ENCODE assay signal across 36 cellular contexts in genomic region chr6:114403858-114404257, GRCh38.
"Had no signal": no experiment of that assay in that cellular context is flagged by ENCODE, and none has a peak within 500 bp of the region (broad histone marks: within the 10 kb centered on the region; RNA-seq: fewer than 3 reads in every experiment).

No MANE protein-coding gene starts in this region.

- H3K4me3 ChIP-seq: ascending aorta had no signal

- ATAC-seq: activated CD4-positive, alpha-beta T cell treated with anti-CD3 and anti-CD28 coated beads for 36 hours; activated CD4-positive, CD25-positive, alpha-beta regulatory T cell treated with anti-CD3 and anti-CD28 coated beads, Interleukin-2, amount 50 U/mL, for 24 hours; activated CD8-positive, alpha-beta memory T cell treated with anti-CD3 and anti-CD28 coated beads, Interleukin-2, amount 10 ng/mL, durations not matched to agents 7 days and 5 days; activated CD8-positive, alpha-beta T cell treated with anti-CD3 and anti-CD28 coated beads, Interleukin-2, amount 10 ng/mL, durations not matched to agents 7 days and 5 days; activated naive CD8-positive, alpha-beta T cell treated with anti-CD3 and anti-CD28 coated beads, Interleukin-2, amount 50 U/mL, for 24 hours had no signal

- H3K4me1 ChIP-seq: ascending aorta had no signal

- H3K27ac ChIP-seq: ascending aorta, VCaP had no signal

- H3K27ac Mint-ChIP-seq: activated CD4-positive, alpha-beta memory T cell treated with anti-CD3 and anti-CD28 coated beads, Interleukin-2, amount 10 ng/mL, durations not matched to agents 7 days and 5 days; activated CD4-positive, alpha-beta T cell treated with anti-CD3 and anti-CD28 coated beads for 36 hours; activated CD4-positive, alpha-beta T cell treated with anti-CD3 and anti-CD28 coated beads, Interleukin-2, amount 10 ng/mL, durations not matched to agents 7 days and 5 days; activated CD8-positive, alpha-beta memory T cell treated with anti-CD3 and anti-CD28 coated beads, Interleukin-2, amount 10 ng/mL, durations not matched to agents 7 days and 5 days; activated CD8-positive, alpha-beta T cell treated with anti-CD3 and anti-CD28 coated beads, Interleukin-2, amount 10 ng/mL, durations not matched to agents 7 days and 5 days; activated naive CD4-positive, alpha-beta T cell treated with anti-CD3 and anti-CD28 coated beads, Interleukin-2, amount 10 ng/mL, durations not matched to agents 7 days and 5 days; activated naive CD4-positive, alpha-beta T cell treated with anti-CD3 and anti-CD28 coated beads, Interleukin-2, amount 50 U/mL, for 24 hours; activated naive CD8-positive, alpha-beta T cell; activated naive CD8-positive, alpha-beta T cell treated with anti-CD3 and anti-CD28 coated beads, Interleukin-2, amount 10 ng/mL, durations not matched to agents 7 days and 5 days; activated naive CD8-positive, alpha-beta T cell treated with anti-CD3 and anti-CD28 coated beads, Interleukin-2, amount 50 U/mL, for 24 hours; activated T-cell treated with anti-CD3 and anti-CD28 coated beads, Interleukin-2, amount 50 U/mL, for 24 hours; activated T-helper 2 cell treated with anti-CD3 and anti-CD28 coated beads, Interferon-gamma antibody, Interleukin-2, Interleukin-4, amounts not matched to agents 10 μg/mL and 5 μg/mL and 100 μg/mL, durations not matched to agents 14 hours and 24 hours and 36 hours; brain; T-helper 1 cell treated with Interleukin-12 subunit alpha and Interleukin-12 subunit beta and Interleukin-4 antibody, amounts not matched to agents 30 μg/mL and 1 μg/mL, for 36 hours; T-helper 2 cell treated with Interferon-gamma antibody and Interleukin-4, amounts not matched to agents 5 μg/mL and 100 μg/mL, for 36 hours had no signal

- H3K27me3 ChIP-seq: ascending aorta had no signal

- H3K27me3 Mint-ChIP-seq: activated CD4-positive, alpha-beta memory T cell treated with anti-CD3 and anti-CD28 coated beads, Interleukin-2, amount 10 ng/mL, durations not matched to agents 7 days and 5 days; activated CD4-positive, alpha-beta T cell treated with anti-CD3 and anti-CD28 coated beads for 36 hours; activated CD4-positive, alpha-beta T cell treated with anti-CD3 and anti-CD28 coated beads, Interleukin-2, amount 10 ng/mL, durations not matched to agents 7 days and 5 days; activated CD8-positive, alpha-beta memory T cell treated with anti-CD3 and anti-CD28 coated beads, Interleukin-2, amount 10 ng/mL, durations not matched to agents 7 days and 5 days; activated naive CD4-positive, alpha-beta T cell treated with anti-CD3 and anti-CD28 coated beads, Interleukin-2, amount 10 ng/mL, durations not matched to agents 7 days and 5 days; activated naive CD4-positive, alpha-beta T cell treated with anti-CD3 and anti-CD28 coated beads, Interleukin-2, amount 50 U/mL, for 24 hours; activated naive CD8-positive, alpha-beta T cell; activated naive CD8-positive, alpha-beta T cell treated with anti-CD3 and anti-CD28 coated beads, Interleukin-2, amount 10 ng/mL, durations not matched to agents 7 days and 5 days; activated naive CD8-positive, alpha-beta T cell treated with anti-CD3 and anti-CD28 coated beads, Interleukin-2, amount 50 U/mL, for 24 hours; activated T-cell treated with anti-CD3 and anti-CD28 coated beads, Interleukin-2, amount 50 U/mL, for 24 hours; brain; central memory CD8-positive, alpha-beta T cell had no signal

- H3K9me3 Mint-ChIP-seq: activated CD4-positive, alpha-beta memory T cell treated with anti-CD3 and anti-CD28 coated beads, Interleukin-2, amount 10 ng/mL, durations not matched to agents 7 days and 5 days; activated CD4-positive, alpha-beta T cell treated with anti-CD3 and anti-CD28 coated beads, Interleukin-2, amount 10 ng/mL, durations not matched to agents 7 days and 5 days; activated naive CD4-positive, alpha-beta T cell treated with anti-CD3 and anti-CD28 coated beads, Interleukin-2, amount 10 ng/mL, durations not matched to agents 7 days and 5 days; activated naive CD4-positive, alpha-beta T cell treated with anti-CD3 and anti-CD28 coated beads, Interleukin-2, amount 50 U/mL, for 24 hours; activated naive CD8-positive, alpha-beta T cell treated with anti-CD3 and anti-CD28 coated beads, Interleukin-2, amount 10 ng/mL, durations not matched to agents 7 days and 5 days; activated naive CD8-positive, alpha-beta T cell treated with anti-CD3 and anti-CD28 coated beads, Interleukin-2, amount 50 U/mL, for 24 hours; activated T-cell treated with anti-CD3 and anti-CD28 coated beads, Interleukin-2, amount 50 U/mL, for 24 hours; activated T-helper 2 cell treated with anti-CD3 and anti-CD28 coated beads, Interferon-gamma antibody, Interleukin-2, Interleukin-4, amounts not matched to agents 10 μg/mL and 5 μg/mL and 100 μg/mL, durations not matched to agents 14 hours and 24 hours and 36 hours; brain; T-helper 1 cell treated with Interleukin-12 subunit alpha and Interleukin-12 subunit beta and Interleukin-4 antibody, amounts not matched to agents 30 μg/mL and 1 μg/mL, for 36 hours; T-helper 2 cell treated with Interferon-gamma antibody and Interleukin-4, amounts not matched to agents 5 μg/mL and 100 μg/mL, for 36 hours had no signal

- H3K36me3 ChIP-seq: ascending aorta had no signal

- H3K4me3 Mint-ChIP-seq: activated CD4-positive, alpha-beta memory T cell treated with anti-CD3 and anti-CD28 coated beads, Interleukin-2, amount 10 ng/mL, durations not matched to agents 7 days and 5 days; activated CD4-positive, alpha-beta T cell treated with anti-CD3 and anti-CD28 coated beads for 36 hours; activated CD4-positive, alpha-beta T cell treated with anti-CD3 and anti-CD28 coated beads, Interleukin-2, amount 10 ng/mL, durations not matched to agents 7 days and 5 days; activated CD8-positive, alpha-beta memory T cell treated with anti-CD3 and anti-CD28 coated beads, Interleukin-2, amount 10 ng/mL, durations not matched to agents 7 days and 5 days; activated CD8-positive, alpha-beta T cell treated with anti-CD3 and anti-CD28 coated beads, Interleukin-2, amount 10 ng/mL, durations not matched to agents 7 days and 5 days; activated naive CD4-positive, alpha-beta T cell treated with anti-CD3 and anti-CD28 coated beads, Interleukin-2, amount 10 ng/mL, durations not matched to agents 7 days and 5 days; activated naive CD4-positive, alpha-beta T cell treated with anti-CD3 and anti-CD28 coated beads, Interleukin-2, amount 50 U/mL, for 24 hours; activated naive CD8-positive, alpha-beta T cell; activated naive CD8-positive, alpha-beta T cell treated with anti-CD3 and anti-CD28 coated beads, Interleukin-2, amount 10 ng/mL, durations not matched to agents 7 days and 5 days; activated naive CD8-positive, alpha-beta T cell treated with anti-CD3 and anti-CD28 coated beads, Interleukin-2, amount 50 U/mL, for 24 hours; activated T-cell treated with anti-CD3 and anti-CD28 coated beads, Interleukin-2, amount 50 U/mL, for 24 hours; brain; central memory CD8-positive, alpha-beta T cell; T-helper 1 cell treated with Interleukin-12 subunit alpha and Interleukin-12 subunit beta and Interleukin-4 antibody, amounts not matched to agents 30 μg/mL and 1 μg/mL, for 36 hours; T-helper 2 cell treated with Interferon-gamma antibody and Interleukin-4, amounts not matched to agents 5 μg/mL and 100 μg/mL, for 36 hours had no signal

- H3K9me3 ChIP-seq: ascending aorta had no signal

- H3K4me1 Mint-ChIP-seq: activated CD4-positive, alpha-beta memory T cell treated with anti-CD3 and anti-CD28 coated beads, Interleukin-2, amount 10 ng/mL, durations not matched to agents 7 days and 5 days; activated CD4-positive, alpha-beta T cell treated with anti-CD3 and anti-CD28 coated beads for 36 hours; activated CD4-positive, alpha-beta T cell treated with anti-CD3 and anti-CD28 coated beads, Interleukin-2, amount 10 ng/mL, durations not matched to agents 7 days and 5 days; activated CD8-positive, alpha-beta memory T cell treated with anti-CD3 and anti-CD28 coated beads, Interleukin-2, amount 10 ng/mL, durations not matched to agents 7 days and 5 days; activated naive CD4-positive, alpha-beta T cell treated with anti-CD3 and anti-CD28 coated beads, Interleukin-2, amount 10 ng/mL, durations not matched to agents 7 days and 5 days; activated naive CD4-positive, alpha-beta T cell treated with anti-CD3 and anti-CD28 coated beads, Interleukin-2, amount 50 U/mL, for 24 hours; activated naive CD8-positive, alpha-beta T cell treated with anti-CD3 and anti-CD28 coated beads, Interleukin-2, amount 10 ng/mL, durations not matched to agents 7 days and 5 days; activated naive CD8-positive, alpha-beta T cell treated with anti-CD3 and anti-CD28 coated beads, Interleukin-2, amount 50 U/mL, for 24 hours; central memory CD8-positive, alpha-beta T cell had no signal

- DNase-seq: activated CD4-positive, alpha-beta memory T cell treated with anti-CD3 and anti-CD28 coated beads, Interleukin-2, amount 10 ng/mL, durations not matched to agents 7 days and 5 days; activated CD4-positive, alpha-beta T cell treated with anti-CD3 and anti-CD28 coated beads for 1 hour; activated CD4-positive, alpha-beta T cell treated with anti-CD3 and anti-CD28 coated beads for 36 hours; activated CD4-positive, alpha-beta T cell treated with anti-CD3 and anti-CD28 coated beads for 48 hours; activated CD4-positive, alpha-beta T cell treated with anti-CD3 and anti-CD28 coated beads, Interleukin-2, amount 10 ng/mL, durations not matched to agents 7 days and 5 days; activated CD4-positive, alpha-beta T cell treated with anti-CD3 and anti-CD28 coated beads, Interleukin-2, amount 50 U/mL, for 48 hours; activated CD4-positive, CD25-positive, alpha-beta regulatory T cell; activated CD8-positive, alpha-beta memory T cell treated with anti-CD3 and anti-CD28 coated beads for 24 hours; activated CD8-positive, alpha-beta memory T cell treated with anti-CD3 and anti-CD28 coated beads, Interleukin-2, amount 10 ng/mL, durations not matched to agents 7 days and 5 days; activated CD8-positive, alpha-beta memory T cell treated with anti-CD3 and anti-CD28 coated beads, Interleukin-2, amount 50 U/mL, for 48 hours; activated CD8-positive, alpha-beta T cell treated with anti-CD3 and anti-CD28 coated beads, Interleukin-2, amount 10 ng/mL, durations not matched to agents 7 days and 5 days; activated effector memory CD4-positive, alpha-beta T cell treated with Interleukin-2 at 50 U/mL for 16 hours; activated gamma-delta T cell; activated naive CD4-positive, alpha-beta T cell treated with anti-CD3 and anti-CD28 coated beads, Interleukin-2, amount 10 ng/mL, durations not matched to agents 7 days and 5 days; activated naive CD4-positive, alpha-beta T cell treated with Interleukin-2 at 50 U/mL for 16 hours; activated naive CD8-positive, alpha-beta T cell treated with anti-CD3 and anti-CD28 coated beads, Interleukin-2, amount 10 ng/mL, durations not matched to agents 7 days and 5 days; activated naive CD8-positive, alpha-beta T cell treated with anti-CD3 and anti-CD28 coated beads, Interleukin-2, amount 50 U/mL, for 24 hours; activated T-cell treated with anti-CD3 and anti-CD28 coated beads, Interleukin-2, amount 50 U/mL, for 24 hours; activated T-cell treated with anti-CD3 and anti-CD28 coated beads, Interleukin-2, amount 50 U/mL, for 48 hours; amygdala; anterior cingulate cortex; caudate nucleus; cerebellar nuclear complex; T-helper 1 cell; T-helper 2 cell; T-helper 9 cell had no signal

- H3K36me3 Mint-ChIP-seq: activated CD8-positive, alpha-beta memory T cell treated with anti-CD3 and anti-CD28 coated beads, Interleukin-2, amount 10 ng/mL, durations not matched to agents 7 days and 5 days; activated naive CD4-positive, alpha-beta T cell treated with anti-CD3 and anti-CD28 coated beads, Interleukin-2, amount 10 ng/mL, durations not matched to agents 7 days and 5 days; activated naive CD4-positive, alpha-beta T cell treated with anti-CD3 and anti-CD28 coated beads, Interleukin-2, amount 50 U/mL, for 24 hours; activated naive CD8-positive, alpha-beta T cell; activated naive CD8-positive, alpha-beta T cell treated with anti-CD3 and anti-CD28 coated beads, Interleukin-2, amount 10 ng/mL, durations not matched to agents 7 days and 5 days; brain had no signal
